1 cellular context compared by ENCODE assay signal in the genomic region with DNA sequence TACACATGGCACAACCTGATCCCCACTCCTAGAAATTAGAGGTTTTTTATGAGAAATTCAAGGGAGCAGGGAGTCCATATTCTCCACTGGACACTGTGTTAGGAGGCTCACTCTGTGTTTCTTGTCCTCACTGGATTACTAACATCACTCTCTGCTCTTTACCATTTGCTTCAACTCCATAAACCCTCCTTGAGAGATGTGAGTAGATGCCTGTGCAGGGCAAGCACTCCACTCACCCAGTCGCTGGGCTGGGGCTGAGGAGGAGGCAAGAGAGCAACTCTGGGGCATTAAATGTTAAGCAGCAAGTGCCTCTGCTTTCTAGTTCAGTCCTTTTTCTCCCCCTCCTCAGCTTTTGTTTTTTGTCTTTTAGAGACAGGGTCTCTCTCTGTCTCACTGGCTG.
TF ChIP-seq lines count a peak whose summit lies in the region.

No MANE protein-coding gene starts in this region.

TF ChIP-seq in WTC11, 78 proteins besides CTCF, POLR2A, EP300 and RAD21 (continued from another document):
- TF ChIP-seq, protein P1, sequence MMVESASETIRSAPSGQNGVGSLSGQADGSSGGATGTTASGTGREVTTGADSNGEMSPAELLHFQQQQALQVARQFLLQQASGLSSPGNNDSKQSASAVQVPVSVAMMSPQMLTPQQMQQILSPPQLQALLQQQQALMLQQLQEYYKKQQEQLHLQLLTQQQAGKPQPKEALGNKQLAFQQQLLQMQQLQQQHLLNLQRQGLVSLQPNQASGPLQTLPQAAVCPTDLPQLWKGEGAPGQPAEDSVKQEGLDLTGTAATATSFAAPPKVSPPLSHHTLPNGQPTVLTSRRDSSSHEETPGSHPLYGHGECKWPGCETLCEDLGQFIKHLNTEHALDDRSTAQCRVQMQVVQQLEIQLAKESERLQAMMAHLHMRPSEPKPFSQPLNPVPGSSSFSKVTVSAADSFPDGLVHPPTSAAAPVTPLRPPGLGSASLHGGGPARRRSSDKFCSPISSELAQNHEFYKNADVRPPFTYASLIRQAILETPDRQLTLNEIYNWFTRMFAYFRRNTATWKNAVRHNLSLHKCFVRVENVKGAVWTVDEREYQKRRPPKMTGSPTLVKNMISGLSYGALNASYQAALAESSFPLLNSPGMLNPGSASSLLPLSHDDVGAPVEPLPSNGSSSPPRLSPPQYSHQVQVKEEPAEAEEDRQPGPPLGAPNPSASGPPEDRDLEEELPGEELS (CRISPR knock-in tag; IDR thresholded peaks at IDR 0.05): no peak
- no peak for TF ChIP-seq ZNF232 (CRISPR knock-in tag; IDR thresholded peaks at IDR 0.05)
- no peak for TF ChIP-seq MXD4 (CRISPR knock-in tag; IDR thresholded peaks at IDR 0.05; ENCODE audit: borderline replicate concordance)
- no peak for TF ChIP-seq TEAD1 (CRISPR knock-in tag; IDR thresholded peaks at IDR 0.05)
- no peak for TF ChIP-seq ATF1 (CRISPR knock-in tag; IDR thresholded peaks at IDR 0.05)
- no peak for TF ChIP-seq SP1 (CRISPR knock-in tag; conservative IDR thresholded peaks at IDR 0.05)
- no peak for TF ChIP-seq ZNF396 (CRISPR knock-in tag; IDR thresholded peaks at IDR 0.05; ENCODE audit: borderline replicate concordance)
- TF ChIP-seq, protein P2, sequence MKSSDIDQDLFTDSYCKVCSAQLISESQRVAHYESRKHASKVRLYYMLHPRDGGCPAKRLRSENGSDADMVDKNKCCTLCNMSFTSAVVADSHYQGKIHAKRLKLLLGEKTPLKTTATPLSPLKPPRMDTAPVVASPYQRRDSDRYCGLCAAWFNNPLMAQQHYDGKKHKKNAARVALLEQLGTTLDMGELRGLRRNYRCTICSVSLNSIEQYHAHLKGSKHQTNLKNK (CRISPR knock-in tag; IDR thresholded peaks at IDR 0.05): no peak
- no peak for TF ChIP-seq GRHL2 (CRISPR knock-in tag; IDR thresholded peaks at IDR 0.05; ENCODE audit: insufficient replicate concordance, severe bottlenecking)
- TF ChIP-seq RORB (CRISPR knock-in tag; IDR thresholded peaks at IDR 0.05): no peak
- TF ChIP-seq FOXP1 (CRISPR knock-in tag; IDR thresholded peaks at IDR 0.05; ENCODE audit: borderline replicate concordance): no peak
- TF ChIP-seq ZNF219 (CRISPR knock-in tag; IDR thresholded peaks at IDR 0.05; ENCODE audit: borderline replicate concordance): no peak
- TF ChIP-seq NR3C1 (CRISPR knock-in tag; conservative IDR thresholded peaks at IDR 0.05; ENCODE audit: low read depth): no peak
